8 cellular contexts compared by ENCODE assay signal in genomic region chr6:5398530-5398929, GRCh38.
DNase-seq lines count a peak whose midpoint lies in the region; ATAC-seq and TF ChIP-seq lines count a peak whose summit lies in the region.

No MANE protein-coding gene starts in this region.

- no peaks in the 10 kb centered on the region for H3K27me3 ChIP-seq in A673 (replicated peaks; ENCODE audit: insufficient read depth, low read depth, low read length, poor library complexity)

- no TSS peak for BruUV-seq in A673 (replicated peaks; lab: Mats Ljungman, UMichigan)

- no peak for ATAC-seq in GM21367 (IDR thresholded peaks at IDR 0.05; ENCODE audit: unreplicated experiment)

- no peak overlapping the region for H3K27ac ChIP-seq in A673 (ENCODE audit: low read depth, low read length, poor library complexity, severe bottlenecking)

- CTCF ChIA-PET in A673 (lab: Charles Lee), result interaction anchor here (0.6 to 1.2 kb wide), 4 partner anchors 19 to 258 kb away, joined by 3 to 9 read pairs (median 3); no protein-coding TSS in a partner anchor

- no peaks in the 10 kb centered on the region for H3K4me1 ChIP-seq in A673 (ENCODE audit: insufficient read depth, low read length, poor library complexity, severe bottlenecking)

- intact Hi-C loops in A673 (cut with micrococcal nuclease; ENCODE audit: unreplicated experiment), result loop anchor here (5.0 kb wide), 1 partner anchor 341 kb away; no protein-coding TSS in a partner anchor

- POLR2A ChIA-PET in A673 (lab: Charles Lee; ENCODE audit: low non-redundant PET), result no interaction called here

- no peaks in the 10 kb centered on the region for H3K9me3 ChIP-seq in A673 (ENCODE audit: low read depth, low read length, poor library complexity, severe bottlenecking)

- H3K4me3 ChIP-seq in A673 (ENCODE audit: low read depth, low read length, poor library complexity, severe bottlenecking), result no peak overlapping the region

- peak; percentile 73 for TF ChIP-seq CTCF in A673 (conservative IDR thresholded peaks at IDR 0.05; ENCODE audit: low read depth, low read length)
- TF ChIP-seq CTCF in LNCAP (IDR thresholded peaks at IDR 0.05), result peak; percentile 52

- no peaks in the 10 kb centered on the region for H3K36me3 ChIP-seq in A673 (ENCODE audit: insufficient read depth, low read length, poor library complexity, severe bottlenecking)

- DNase-seq in A673 (ENCODE audit: low spot score) (peak; percentile 64), GF-D8 (lab: John Stamatoyannopoulos, UW) (peak; percentile 21), SW480 (ENCODE audit: low spot score) (peak; percentile 52), fibroblast of peridontal ligament (ENCODE audit: extremely low read depth) (peak; percentile 64), UCSD-AML1 (lab: John Stamatoyannopoulos, UW; ENCODE audit: unreplicated experiment) (no peak)
- peak; percentile 6 to 9 for DNase-seq in stimulated activated CD4-positive, alpha-beta T cell treated with anti-CD3 and anti-CD28 coated beads, Interleukin-4, amount 100 ng/mL, for 48 hours (ENCODE audit: low read depth in 2 of 2)
